ENCODE assay signal across 1 cellular context in genomic region chr1:235823684-235824083, GRCh38.
A peak's percentile ranks its signal among the peaks of the same experiment; 100 is the strongest.
TF ChIP-seq lines count a peak whose summit lies in the region.

No MANE protein-coding gene starts in this region.

TF ChIP-seq in HepG2, 621 proteins besides CTCF, POLR2A, EP300 and RAD21 (continued from another document):
- no peak for TF ChIP-seq KIAA2018 (CRISPR knock-in tag; IDR thresholded peaks at IDR 0.05; ENCODE audit: borderline replicate concordance)
- TF ChIP-seq NFKBIZ (CRISPR knock-in tag; IDR thresholded peaks at IDR 0.05) = no peak
- TF ChIP-seq HHEX (CRISPR knock-in tag; IDR thresholded peaks at IDR 0.05) = peak; percentile 62; the same call in 1 of the 2 replicates
- TF ChIP-seq ZNF710 (CRISPR knock-in tag; IDR thresholded peaks at IDR 0.05; ENCODE audit: borderline replicate concordance) = peak; percentile 22; the same call in 1 of the 2 replicates
- peak; percentile 61 for TF ChIP-seq FOXA3 (CRISPR knock-in tag; IDR thresholded peaks at IDR 0.05)
- peak; percentile 36; the same call in 1 of the 2 replicates for TF ChIP-seq FOSL2 (CRISPR knock-in tag; IDR thresholded peaks at IDR 0.05)
- peak; percentile 84; the same call in 1 of the 2 replicates for TF ChIP-seq AHDC1 (CRISPR knock-in tag; IDR thresholded peaks at IDR 0.05; ENCODE audit: borderline replicate concordance)
